ENCODE assay signal across 21 cellular contexts in genomic region chr4:86291180-86291579, GRCh38.
DNase-seq lines count a peak whose midpoint lies in the region; ATAC-seq and TF ChIP-seq lines count a peak whose summit lies in the region.
"Had no signal": no experiment of that assay in that cellular context is flagged by ENCODE, and none has a peak within 500 bp of the region (broad histone marks: within the 10 kb centered on the region; RNA-seq: fewer than 3 reads in every experiment).

No MANE protein-coding gene starts in this region.

- H3K4me2 ChIP-seq in osteoblast (ENCODE audit: insufficient read depth, low read length), result no peak overlapping the region
- H3K4me2 ChIP-seq: BLaER1 had no signal

- TF ChIP-seq CTCF in osteoblast (IDR thresholded peaks at IDR 0.05; ENCODE audit: extremely low read depth, low read depth, low read length), result no peak

- ATAC-seq in stimulated activated memory B cell treated with anti-CD40 and anti-IgM and Interleukin-4, amounts not matched to agents 10 μg/mL and 1 μg/mL and 100 μg/mL, for 72 hours, result peak; percentile 7
- ATAC-seq in stimulated activated naive B cell treated with anti-CD40 and anti-IgM and Interleukin-4, amounts not matched to agents 10 μg/mL and 1 μg/mL and 100 μg/mL, for 72 hours (replicated peaks), result no peak

- peaks cover 31% of the 10 kb centered on the region for H3K27me3 Mint-ChIP-seq in stimulated activated memory B cell treated with anti-CD40 and anti-IgM and Interleukin-4, amounts not matched to agents 10 μg/mL and 1 μg/mL and 100 μg/mL, for 72 hours
- H3K27me3 Mint-ChIP-seq in activated T-helper 2 cell treated with anti-CD3 and anti-CD28 coated beads, Interferon-gamma antibody, Interleukin-2, Interleukin-4, amounts not matched to agents 10 μg/mL and 5 μg/mL and 100 μg/mL, durations not matched to agents 14 hours and 24 hours and 36 hours (ENCODE audit: low read depth), result no peaks in the 10 kb centered on the region
- no peaks in the 10 kb centered on the region for H3K27me3 Mint-ChIP-seq in stimulated activated naive B cell treated with anti-CD40 and anti-IgM and Interleukin-4, amounts not matched to agents 10 μg/mL and 1 μg/mL and 100 μg/mL, for 72 hours
- H3K27me3 Mint-ChIP-seq: CD4-positive, alpha-beta memory T cell; CD4-positive, CD25-positive, alpha-beta regulatory T cell; CD8-positive, alpha-beta memory T cell had no signal

- H3K36me3 ChIP-seq in SJCRH30 (no peaks in the 10 kb centered on the region), osteoblast (ENCODE audit: insufficient read depth, low read length) (no peaks in the 10 kb centered on the region)
- H3K36me3 ChIP-seq: BE2C, BLaER1 had no signal

- DNase-seq in SJCRH30, result peak; percentile 21 to 62
- peak; percentile 7 for DNase-seq in foreskin melanocyte
- peak; percentile 58 for DNase-seq in osteoblast (ENCODE audit: insufficient read length, low spot score, missing footprints)
- DNase-seq in anterior cingulate cortex (lab: John Stamatoyannopoulos, UW), result no peak
- no peak for DNase-seq in activated T-helper 2 cell treated with anti-CD3 and anti-CD28 coated beads, Interferon-gamma antibody, Interleukin-2, Interleukin-4, amounts not matched to agents 10 μg/mL and 5 μg/mL and 100 μg/mL, durations not matched to agents 14 hours and 24 hours and 36 hours (ENCODE audit: low spot score)
- no peak for DNase-seq in stimulated activated naive B cell treated with anti-CD40 and anti-IgM and Interleukin-4, amounts not matched to agents 10 μg/mL and 1 μg/mL and 100 μg/mL, for 72 hours
- DNase-seq in HPDE6-E6E7 (ENCODE audit: extremely low spot score), result no peak
- DNase-seq: 8988T; ACHN; BE2C; C1 segment of cervical spinal cord; Caco-2; Calu3; CD4-positive, alpha-beta memory T cell; CD4-positive, CD25-positive, alpha-beta regulatory T cell; CD8-positive, alpha-beta memory T cell; DMS79 treated with DMSO at 0.1 percent for 48 hours; GF-D8 had no signal

- no peak overlapping the region for H3K27ac Mint-ChIP-seq in stimulated activated memory B cell treated with anti-CD40 and anti-IgM and Interleukin-4, amounts not matched to agents 10 μg/mL and 1 μg/mL and 100 μg/mL, for 72 hours
- H3K27ac Mint-ChIP-seq in activated T-helper 2 cell treated with anti-CD3 and anti-CD28 coated beads, Interferon-gamma antibody, Interleukin-2, Interleukin-4, amounts not matched to agents 10 μg/mL and 5 μg/mL and 100 μg/mL, durations not matched to agents 14 hours and 24 hours and 36 hours, result no peak overlapping the region
- no peak overlapping the region for H3K27ac Mint-ChIP-seq in stimulated activated naive B cell treated with anti-CD40 and anti-IgM and Interleukin-4, amounts not matched to agents 10 μg/mL and 1 μg/mL and 100 μg/mL, for 72 hours
- H3K27ac Mint-ChIP-seq: CD14-positive monocyte; CD4-positive, alpha-beta memory T cell; CD4-positive, CD25-positive, alpha-beta regulatory T cell; CD8-positive, alpha-beta memory T cell had no signal

- H3K4me1 Mint-ChIP-seq in stimulated activated memory B cell treated with anti-CD40 and anti-IgM and Interleukin-4, amounts not matched to agents 10 μg/mL and 1 μg/mL and 100 μg/mL, for 72 hours, result peaks cover 7% of the 10 kb centered on the region
- H3K4me1 Mint-ChIP-seq in activated T-helper 2 cell treated with anti-CD3 and anti-CD28 coated beads, Interferon-gamma antibody, Interleukin-2, Interleukin-4, amounts not matched to agents 10 μg/mL and 5 μg/mL and 100 μg/mL, durations not matched to agents 14 hours and 24 hours and 36 hours (ENCODE audit: low read depth), result no peaks in the 10 kb centered on the region
- H3K4me1 Mint-ChIP-seq in stimulated activated naive B cell treated with anti-CD40 and anti-IgM and Interleukin-4, amounts not matched to agents 10 μg/mL and 1 μg/mL and 100 μg/mL, for 72 hours, result no peaks in the 10 kb centered on the region
- H3K4me1 Mint-ChIP-seq: CD14-positive monocyte; CD4-positive, alpha-beta memory T cell; CD4-positive, CD25-positive, alpha-beta regulatory T cell; CD8-positive, alpha-beta memory T cell had no signal

- intact Hi-C loops in activated T-helper 2 cell treated with anti-CD3 and anti-CD28 coated beads, Interferon-gamma antibody, Interleukin-2, Interleukin-4, amounts not matched to agents 10 μg/mL and 5 μg/mL and 100 μg/mL, durations not matched to agents 14 hours and 24 hours and 36 hours (cut with micrococcal nuclease), result no loop called here

- H2AFZ ChIP-seq in osteoblast (ENCODE audit: low read length), result no peak overlapping the region

- H3K36me3 Mint-ChIP-seq in stimulated activated memory B cell treated with anti-CD40 and anti-IgM and Interleukin-4, amounts not matched to agents 10 μg/mL and 1 μg/mL and 100 μg/mL, for 72 hours, result no peaks in the 10 kb centered on the region
- H3K36me3 Mint-ChIP-seq in activated T-helper 2 cell treated with anti-CD3 and anti-CD28 coated beads, Interferon-gamma antibody, Interleukin-2, Interleukin-4, amounts not matched to agents 10 μg/mL and 5 μg/mL and 100 μg/mL, durations not matched to agents 14 hours and 24 hours and 36 hours (ENCODE audit: low read depth), result no peaks in the 10 kb centered on the region
- H3K36me3 Mint-ChIP-seq in stimulated activated naive B cell treated with anti-CD40 and anti-IgM and Interleukin-4, amounts not matched to agents 10 μg/mL and 1 μg/mL and 100 μg/mL, for 72 hours, result no peaks in the 10 kb centered on the region
- H3K36me3 Mint-ChIP-seq: CD14-positive monocyte; CD4-positive, alpha-beta memory T cell; CD4-positive, CD25-positive, alpha-beta regulatory T cell; CD8-positive, alpha-beta memory T cell had no signal

- H3K27ac ChIP-seq in SJCRH30 (no peak overlapping the region), osteoblast (ENCODE audit: low read depth, low read length) (no peak overlapping the region)
- H3K27ac ChIP-seq: BLaER1 had no signal

- H3K4me3 Mint-ChIP-seq in stimulated activated memory B cell treated with anti-CD40 and anti-IgM and Interleukin-4, amounts not matched to agents 10 μg/mL and 1 μg/mL and 100 μg/mL, for 72 hours, result no peak overlapping the region
- H3K4me3 Mint-ChIP-seq in activated T-helper 2 cell treated with anti-CD3 and anti-CD28 coated beads, Interferon-gamma antibody, Interleukin-2, Interleukin-4, amounts not matched to agents 10 μg/mL and 5 μg/mL and 100 μg/mL, durations not matched to agents 14 hours and 24 hours and 36 hours (ENCODE audit: low read depth), result no peak overlapping the region
- no peak overlapping the region for H3K4me3 Mint-ChIP-seq in stimulated activated naive B cell treated with anti-CD40 and anti-IgM and Interleukin-4, amounts not matched to agents 10 μg/mL and 1 μg/mL and 100 μg/mL, for 72 hours
- H3K4me3 Mint-ChIP-seq: CD14-positive monocyte; CD4-positive, alpha-beta memory T cell; CD4-positive, CD25-positive, alpha-beta regulatory T cell; CD8-positive, alpha-beta memory T cell had no signal

- H3K4me1 ChIP-seq in SJCRH30, result peaks cover 5% of the 10 kb centered on the region
- H3K4me1 ChIP-seq in osteoblast (ENCODE audit: insufficient read depth, low read length), result peaks cover 10% of the 10 kb centered on the region
- H3K4me1 ChIP-seq: BE2C, BLaER1, Caco-2 had no signal

- H3K4me3 ChIP-seq in SJCRH30 (no peak overlapping the region), osteoblast (ENCODE audit: insufficient read depth, low read length) (no peak overlapping the region)
- H3K4me3 ChIP-seq: BLaER1 had no signal

- no peaks in the 10 kb centered on the region for H3K79me2 ChIP-seq in osteoblast (ENCODE audit: insufficient read depth, low read length)

- no peaks in the 10 kb centered on the region for H3K9me3 ChIP-seq in SJCRH30 (replicated peaks)
- H3K9me3 ChIP-seq in osteoblast (ENCODE audit: low read depth, low read length), result no peaks in the 10 kb centered on the region
- H3K9me3 ChIP-seq: BE2C, BLaER1, Caco-2 had no signal

- no peaks in the 10 kb centered on the region for H3K27me3 ChIP-seq in SJCRH30
- no peaks in the 10 kb centered on the region for H3K27me3 ChIP-seq in osteoblast (ENCODE audit: insufficient read depth, low read length)
- H3K27me3 ChIP-seq: BE2C, BLaER1 had no signal

- no peaks in the 10 kb centered on the region for H3K9me3 Mint-ChIP-seq in stimulated activated memory B cell treated with anti-CD40 and anti-IgM and Interleukin-4, amounts not matched to agents 10 μg/mL and 1 μg/mL and 100 μg/mL, for 72 hours
- H3K9me3 Mint-ChIP-seq in activated T-helper 2 cell treated with anti-CD3 and anti-CD28 coated beads, Interferon-gamma antibody, Interleukin-2, Interleukin-4, amounts not matched to agents 10 μg/mL and 5 μg/mL and 100 μg/mL, durations not matched to agents 14 hours and 24 hours and 36 hours, result no peaks in the 10 kb centered on the region
- H3K9me3 Mint-ChIP-seq in stimulated activated naive B cell treated with anti-CD40 and anti-IgM and Interleukin-4, amounts not matched to agents 10 μg/mL and 1 μg/mL and 100 μg/mL, for 72 hours, result no peaks in the 10 kb centered on the region
- H3K9me3 Mint-ChIP-seq: CD8-positive, alpha-beta memory T cell had no signal

- no peaks in the 10 kb centered on the region for H4K20me1 ChIP-seq in osteoblast (ENCODE audit: insufficient read depth, low read length)
- H4K20me1 ChIP-seq: BLaER1 had no signal

Comparison
In these comparisons a context has a peak if more than half of its experiments do, and no peak if none do; other contexts are left out.
1. DNase-seq: peak in SJCRH30 (2 of 2), foreskin melanocyte (single experiment) and osteoblast (single experiment); none in anterior cingulate cortex (0 of 58), activated T-helper 2 cell treated with anti-CD3 and anti-CD28 coated beads, Interferon-gamma antibody, Interleukin-2, Interleukin-4, amounts not matched to agents 10 μg/mL and 5 μg/mL and 100 μg/mL, durations not matched to agents 14 hours and 24 hours and 36 hours (single experiment), stimulated activated naive B cell treated with anti-CD40 and anti-IgM and Interleukin-4, amounts not matched to agents 10 μg/mL and 1 μg/mL and 100 μg/mL, for 72 hours (single experiment) and HPDE6-E6E7 (single experiment).